Comparison of ENCODE assay signal across 8 cellular contexts in genomic region chr2:221573430-221574230, GRCh38. TPM values are rescaled to one million over a fixed set of nuclear protein-coding genes. Genes with fewer than 3 reads are reported as not detected.
DNase-seq lines count a peak whose midpoint lies in the region; ATAC-seq and TF ChIP-seq lines count a peak whose summit lies in the region.

No MANE protein-coding gene starts in this region.

- ATAC-seq in GM21360 (IDR thresholded peaks at IDR 0.05; ENCODE audit: unreplicated experiment), result peak; percentile 60

- peak overlapping the region; percentile 63 for H3K4me3 ChIP-seq in epithelial cell of proximal tubule (ENCODE audit: low read depth, low read length)

- TF ChIP-seq CTCF in epithelial cell of proximal tubule (conservative IDR thresholded peaks at IDR 0.05; ENCODE audit: low read depth, low read length), result peak; percentile 88

- DNase-seq in COR-L47 (lab: John Stamatoyannopoulos, UW), result peak; percentile 84
- peak; percentile 75 for DNase-seq in HPDE6-E6E7 (ENCODE audit: extremely low spot score)
- peak; percentile 39 for DNase-seq in NOMO-1 treated with DMSO at 0.1 percent for 48 hours (lab: John Stamatoyannopoulos, UW; ENCODE audit: unreplicated experiment)
- DNase-seq in activated T-cell treated with anti-CD3 and anti-CD28 coated beads for 4 hours, result peak; percentile 76
- no peak for DNase-seq in epithelial cell of proximal tubule (ENCODE audit: low read depth)
- DNase-seq in mucosa of gallbladder (ENCODE audit: low spot score), result peak; percentile 82
- DNase-seq in stimulated activated CD8-positive, alpha-beta memory T cell treated with anti-CD3 and anti-CD28 coated beads, Interleukin-4, amount 100 ng/mL, for 24 hours (ENCODE audit: low read depth), result peak; percentile 67

RNA-seq across cellular contexts. Expression of gene EPHA4, which starts 1.5 kb away (rescaled TPM):
- total RNA-seq in epithelial cell of proximal tubule, result 13.3 and 23.8 TPM in 2 replicates
- 9.0 TPM for total RNA-seq in mucosa of gallbladder
